In genomic region chr7:28231181-28231580, GRCh38 we compare ENCODE assay signal across 17 cellular contexts.
"Had no signal": no experiment of that assay in that cellular context is flagged by ENCODE, and none has a peak within 500 bp of the region (broad histone marks: within the 10 kb centered on the region; RNA-seq: fewer than 3 reads in every experiment).

No MANE protein-coding gene starts in this region.

- H3K36me3 ChIP-seq: esophagus muscularis mucosa, gastroesophageal sphincter, heart left ventricle, left lung, lower lobe of right lung had no signal

- H3K4me3 ChIP-seq: coronary artery, dorsolateral prefrontal cortex, esophagus muscularis mucosa, gastroesophageal sphincter, heart left ventricle, hepatocyte, left lung, lower lobe of right lung, mucosa of descending colon had no signal

- DNase-seq: dermis blood vessel endothelial cell; dorsolateral prefrontal cortex; effector CD4-positive, alpha-beta T cell; effector memory CD4-positive, alpha-beta T cell; foreskin keratinocyte; heart left ventricle; hypothalamus; left cardiac atrium; left lung; left ventricle myocardium superior; lower lobe of right lung; mesenchymal stem cell; mucosa of descending colon had no signal

- H3K4me1 ChIP-seq: esophagus muscularis mucosa, foreskin keratinocyte, gastroesophageal sphincter, heart left ventricle, left lung, lower lobe of right lung had no signal

- H3K27me3 ChIP-seq: dorsolateral prefrontal cortex, esophagus muscularis mucosa, foreskin keratinocyte, gastroesophageal sphincter, heart left ventricle, hepatocyte, left lung had no signal

- H3K9me3 ChIP-seq: esophagus muscularis mucosa, gastroesophageal sphincter, heart left ventricle, left lung, lower lobe of right lung, mucosa of descending colon had no signal

- H3K27ac ChIP-seq: coronary artery, dorsolateral prefrontal cortex, esophagus muscularis mucosa, foreskin keratinocyte, gastroesophageal sphincter, heart left ventricle, hepatocyte, left lung, lower lobe of right lung had no signal
